ENCODE assay signal across 4 cellular contexts in the genomic region with DNA sequence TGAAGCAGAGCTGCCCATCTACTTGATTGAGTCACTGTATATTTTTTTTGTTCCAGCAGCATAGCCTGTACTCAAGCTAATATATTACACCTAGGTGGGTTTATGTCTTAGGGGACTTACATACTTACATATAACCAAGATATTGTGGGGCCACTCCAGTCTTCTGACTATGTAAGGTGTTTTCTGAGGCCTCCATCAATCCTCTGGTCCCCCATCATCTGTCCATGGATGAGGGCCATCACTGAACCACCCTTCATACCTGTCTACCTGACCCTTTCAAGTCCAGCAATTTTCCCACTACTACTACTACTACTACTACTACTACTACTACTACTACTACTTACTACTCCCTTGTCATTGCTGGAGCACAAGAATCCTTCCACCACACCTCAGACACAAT. TPM values are rescaled to one million over a fixed set of nuclear protein-coding genes. Genes with fewer than 3 reads are reported as not detected.
"Had no signal": no experiment of that assay in that cellular context is flagged by ENCODE, and none has a peak within 500 bp of the region (broad histone marks: within the 10 kb centered on the region; RNA-seq: fewer than 3 reads in every experiment).

No MANE protein-coding gene starts in this region.

- H3K4me3 ChIP-seq: GM12878 had no signal

- DNase-seq: GDM1, GF-D8 had no signal

- ATAC-seq: GM12878 had no signal

RNA-seq across cellular contexts. Expression of a gene that starts 53.6 kb away (rescaled TPM):
- total RNA-seq: G401, GM12878 had no signal
- polyA plus RNA-seq: GM12878 had no signal
